Comparison of ENCODE assay signal across 7 cellular contexts in genomic region chr18:48539406-48540328, GRCh38. TPM values are rescaled to one million over a fixed set of nuclear protein-coding genes. Genes with fewer than 3 reads are reported as not detected.
DNase-seq lines count a peak whose midpoint lies in the region; ATAC-seq, FAIRE-seq and TF ChIP-seq lines count a peak whose summit lies in the region.

No MANE protein-coding gene starts in this region.

- intact Hi-C loops in endothelial cell of umbilical vein (cut with micrococcal nuclease), result loop anchor here (1.0 to 10.0 kb wide), 9 partner anchors 51 to 925 kb away; partner anchors contain the start of genes DYM and SMAD2

- POLR2A ChIA-PET in endothelial cell of umbilical vein (lab: Charles Lee), result interaction anchor here (0.7 kb wide), 1 partner anchor 22 kb away, joined by 4 read pairs; no protein-coding TSS in a partner anchor

- no peaks in the 10 kb centered on the region for H3K9me3 ChIP-seq in endothelial cell of umbilical vein (replicated peaks; ENCODE audit: control insufficient read depth, insufficient read depth, low read length)

- H2AK5ac ChIP-seq in mesendoderm (ENCODE audit: low read length), result no peak overlapping the region

- H3K4me2 ChIP-seq in endothelial cell of umbilical vein (ENCODE audit: insufficient read depth, low read length), result peak overlapping the region; percentile 76
- H3K4me2 ChIP-seq in mesendoderm (ENCODE audit: low read length), result peak overlapping the region; percentile 32

- FAIRE-seq in endothelial cell of umbilical vein (lab: Jason Lieb, UNC), result peak; percentile 59

- no peak for ATAC-seq in HG03139 (IDR thresholded peaks at IDR 0.05; ENCODE audit: unreplicated experiment)

- H3K4me3 ChIP-seq in endothelial cell of umbilical vein (replicated peaks in 1 of 3; ENCODE audit: insufficient read depth in 1 of 3, low read depth in 1 of 3, low read length in 3 of 3), result peak overlapping the region; percentile 73 to 86 (median 80)
- H3K4me3 ChIP-seq in mesendoderm (ENCODE audit: low read length), result peak overlapping the region; percentile 27

- H2BK120ac ChIP-seq in mesendoderm (ENCODE audit: low read depth, low read length), result peak overlapping the region; percentile 31

- H3K9me3 Mint-ChIP-seq in stimulated activated naive CD8-positive, alpha-beta T cell treated with anti-CD3 and anti-CD28 coated beads, Interleukin-15, Interleukin-2, amounts not matched to agents 100 ng/mL and 50 ng/mL, for 24 hours, result no peaks in the 10 kb centered on the region

- H3K36me3 Mint-ChIP-seq in stimulated activated naive CD8-positive, alpha-beta T cell treated with anti-CD3 and anti-CD28 coated beads, Interleukin-15, Interleukin-2, amounts not matched to agents 100 ng/mL and 50 ng/mL, for 24 hours (ENCODE audit: low read depth), result no peaks in the 10 kb centered on the region

- CTCF ChIA-PET in endothelial cell of umbilical vein (lab: Charles Lee), result interaction anchor here (0.7 to 2.2 kb wide), 3 partner anchors 64 to 94 kb away, joined by 3 to 6 read pairs (median 4); no protein-coding TSS in a partner anchor

- H2BK5ac ChIP-seq in mesendoderm (ENCODE audit: low read length), result no peak overlapping the region

- H3K4me1 ChIP-seq in endothelial cell of umbilical vein (ENCODE audit: control insufficient read depth, extremely low read depth, insufficient read depth, low read length), result peaks cover 25% of the 10 kb centered on the region
- H3K4me1 ChIP-seq in mesendoderm (ENCODE audit: control insufficient read depth, low read depth, low read length), result peaks cover 19% of the 10 kb centered on the region

- WGBS in mesendoderm (ENCODE audit: extremely low coverage, insufficient coverage, low lambda C conversion rate), result no CpG with 5 or more reads among the region's 75 CpGs

- H3K56ac ChIP-seq in mesendoderm (ENCODE audit: low read length), result peak overlapping the region; percentile 84

- H3K36me3 ChIP-seq in endothelial cell of umbilical vein (ENCODE audit: control insufficient read depth in 2 of 2, extremely low read depth in 1 of 2, insufficient read depth in 2 of 2, low read length in 2 of 2) (no peaks in the 10 kb centered on the region), mesendoderm (ENCODE audit: control insufficient read depth, insufficient read depth, low read length) (no peaks in the 10 kb centered on the region)

- dilution Hi-C loops in endothelial cell of umbilical vein (cut with MboI; ENCODE audit: extremely low pct_ligation_motif_present, low sequenced_read_pairs), result no loop called here

- TSS peak; percentile 39 for BruUV-seq in endothelial cell of umbilical vein (replicated peaks; lab: Mats Ljungman, UMichigan)

- H3K79me1 ChIP-seq in mesendoderm (ENCODE audit: low read length), result peaks cover 4% of the 10 kb centered on the region

- TF ChIP-seq CTCF in GM13976 (IDR thresholded peaks at IDR 0.05; ENCODE audit: borderline replicate concordance, control extremely low read depth, extremely low read depth, insufficient read depth, missing control alignments), result no peak
- TF ChIP-seq CTCF in endothelial cell of umbilical vein (IDR thresholded peaks at IDR 0.05; ENCODE audit: extremely low read depth in 1 of 2, insufficient read depth in 1 of 2, low read depth in 1 of 2, low read length in 2 of 2), result no peak

- H4K8ac ChIP-seq in mesendoderm (ENCODE audit: low read depth, low read length), result no peak overlapping the region

- no peaks in the 10 kb centered on the region for H4K20me1 ChIP-seq in endothelial cell of umbilical vein (replicated peaks; ENCODE audit: control insufficient read depth, extremely low read depth, insufficient read depth, low read length)

- no peak overlapping the region for H3K23ac ChIP-seq in mesendoderm (ENCODE audit: low read length)

- H3K9me1 ChIP-seq in endothelial cell of umbilical vein (replicated peaks; ENCODE audit: control insufficient read depth, extremely low read depth, insufficient read depth, low read length), result no peaks in the 10 kb centered on the region

- no peak overlapping the region for H3K27ac Mint-ChIP-seq in stimulated activated naive CD8-positive, alpha-beta T cell treated with anti-CD3 and anti-CD28 coated beads, Interleukin-15, Interleukin-2, amounts not matched to agents 100 ng/mL and 50 ng/mL, for 24 hours

- H3K4ac ChIP-seq in mesendoderm (ENCODE audit: low read depth, low read length), result peak overlapping the region; percentile 66

- H3K9ac ChIP-seq in endothelial cell of umbilical vein (replicated peaks; ENCODE audit: extremely low read depth, insufficient read depth, low read length) (peak overlapping the region; percentile 90), mesendoderm (ENCODE audit: low read length) (peak overlapping the region; percentile 64)

- H3K4me1 Mint-ChIP-seq in stimulated activated naive CD8-positive, alpha-beta T cell treated with anti-CD3 and anti-CD28 coated beads, Interleukin-15, Interleukin-2, amounts not matched to agents 100 ng/mL and 50 ng/mL, for 24 hours (ENCODE audit: low read depth), result peaks cover 22% of the 10 kb centered on the region

- peak overlapping the region; percentile 2 for H2BK15ac ChIP-seq in mesendoderm (replicated peaks; ENCODE audit: low read depth)

- H3K27me3 Mint-ChIP-seq in stimulated activated naive CD8-positive, alpha-beta T cell treated with anti-CD3 and anti-CD28 coated beads, Interleukin-15, Interleukin-2, amounts not matched to agents 100 ng/mL and 50 ng/mL, for 24 hours, result peaks cover 23% of the 10 kb centered on the region

- no peak overlapping the region for H4K5ac ChIP-seq in mesendoderm (ENCODE audit: low read length)

- no peaks in the 10 kb centered on the region for H3K27me3 ChIP-seq in endothelial cell of umbilical vein (ENCODE audit: control insufficient read depth in 2 of 2, insufficient read depth in 2 of 2, low read length in 2 of 2)
- no peaks in the 10 kb centered on the region for H3K27me3 ChIP-seq in mesendoderm (ENCODE audit: insufficient read depth, low read length, poor library complexity)

- H3K4me3 Mint-ChIP-seq in stimulated activated naive CD8-positive, alpha-beta T cell treated with anti-CD3 and anti-CD28 coated beads, Interleukin-15, Interleukin-2, amounts not matched to agents 100 ng/mL and 50 ng/mL, for 24 hours, result peak overlapping the region; percentile 78

- peak overlapping the region; percentile 93 for H3K18ac ChIP-seq in mesendoderm (ENCODE audit: low read length)

- peaks cover 32% of the 10 kb centered on the region for H3K79me2 ChIP-seq in endothelial cell of umbilical vein (ENCODE audit: control insufficient read depth, insufficient read depth, low read length)
- H3K79me2 ChIP-seq in mesendoderm (ENCODE audit: control insufficient read depth, insufficient read depth, low read length), result peaks cover 1% of the 10 kb centered on the region

- TF ChIP-seq POLR2A in endothelial cell of umbilical vein (IDR thresholded peaks at IDR 0.05; ENCODE audit: low read depth, low read length), result no peak

- in situ Hi-C loops in GM13976 (cut with MboI; ENCODE audit: low sequenced_read_pairs, unreplicated experiment), result no loop called here

- DNase-seq in GM13976 (ENCODE audit: low spot score) (peak; percentile 58), NCI-H2196 treated with DMSO at 0.1 percent for 48 hours (lab: John Stamatoyannopoulos, UW; ENCODE audit: unreplicated experiment) (peak; percentile 21), endothelial cell of umbilical vein (ENCODE audit: low read depth, low spot score) (peak; percentile 59), mesendoderm (peak; percentile 81)
- peak; percentile 64 for DNase-seq in activated CD8-positive, alpha-beta memory T cell treated with anti-CD3 and anti-CD28 coated beads, Interleukin-2, amount 50 U/mL, for 48 hours

- H2AFZ ChIP-seq in endothelial cell of umbilical vein (ENCODE audit: low read depth, low read length), result peak overlapping the region; percentile 37

- peak overlapping the region; percentile 86 for H3K27ac ChIP-seq in endothelial cell of umbilical vein (ENCODE audit: insufficient read depth, low read depth, low read length)
- H3K27ac ChIP-seq in mesendoderm (ENCODE audit: low read depth, low read length), result peak overlapping the region; percentile 64

TF ChIP-seq in endothelial cell of umbilical vein, 7 proteins besides CTCF, POLR2A, EP300 and RAD21:
- no peak for TF ChIP-seq MAX (IDR thresholded peaks at IDR 0.05; ENCODE audit: insufficient read depth, insufficient read length)
- TF ChIP-seq POLR2AphosphoS5 (IDR thresholded peaks at IDR 0.05; ENCODE audit: insufficient read depth, low read depth, low read length), result no peak
- TF ChIP-seq EZH2 (IDR thresholded peaks at IDR 0.05; ENCODE audit: borderline replicate concordance, low read depth, low read length, severe bottlenecking), result no peak
- TF ChIP-seq GATA2 (IDR thresholded peaks at IDR 0.05; ENCODE audit: insufficient read depth, insufficient read length, low read depth, low read length), result no peak
- TF ChIP-seq MYC (IDR thresholded peaks at IDR 0.05; ENCODE audit: low read depth, low read length), result no peak
- TF ChIP-seq FOS (IDR thresholded peaks at IDR 0.05; ENCODE audit: borderline replicate concordance, insufficient read depth, low read length), result no peak
- TF ChIP-seq JUN (IDR thresholded peaks at IDR 0.05; ENCODE audit: borderline replicate concordance, insufficient read depth, insufficient read length, low read depth), result no peak

RNA-seq across cellular contexts. Expression of gene CTIF, which starts 0.8 kb away (rescaled TPM):
- 49.4 and 57.7 TPM in 2 replicates for total RNA-seq in endothelial cell of umbilical vein
- 20.9 and 24.1 TPM in 2 replicates for polyA plus RNA-seq in endothelial cell of umbilical vein
- 13.1 and 19.0 TPM in 2 replicates for polyA plus RNA-seq in endothelial cell of umbilical vein (2011; cell fraction: cytosol; rRNA removed)
- 64.5 and 75.2 TPM in 2 replicates for polyA plus RNA-seq in endothelial cell of umbilical vein (2011; cell fraction: nucleus; rRNA removed)
- polyA plus RNA-seq in endothelial cell of umbilical vein (2012), result 25.8 and 30.4 TPM in 2 replicates
- polyA minus RNA-seq in endothelial cell of umbilical vein, result 43.4 and 54.5 TPM in 2 replicates
- polyA minus RNA-seq in endothelial cell of umbilical vein (2011; cell fraction: cytosol; rRNA and poly(A)+ RNA removed), result 8.0 TPM
- polyA minus RNA-seq in endothelial cell of umbilical vein (2011; cell fraction: nucleus; rRNA and poly(A)+ RNA removed), result 61.2 and 104 TPM in 2 replicates
- polyA plus RNA-seq in mesendoderm (2013, experiment 1 of 2), result 11.5 TPM
- polyA plus RNA-seq in mesendoderm (2013, experiment 2 of 2), result 14.5 TPM

Comparison
In these comparisons a context has a peak if more than half of its experiments do, and no peak if none do; other contexts are left out.
1. DNase-seq: peak in every context shown above with its lines; median percentile 81 in mesendoderm; 64 in activated CD8-positive, alpha-beta memory T cell treated with anti-CD3 and anti-CD28 coated beads, Interleukin-2, amount 50 U/mL, for 48 hours; 59 in endothelial cell of umbilical vein; 58 in GM13976; 21 in NCI-H2196 treated with DMSO at 0.1 percent for 48 hours.